Comparison of ENCODE assay signal across 1 cellular context in genomic region chr17:4577386-4577993, GRCh38.
TF ChIP-seq lines count a peak whose summit lies in the region.

No MANE protein-coding gene starts in this region.

TF ChIP-seq in HepG2, 621 proteins besides CTCF, POLR2A, EP300 and RAD21 (continued from another document):
- TF ChIP-seq, protein P1, sequence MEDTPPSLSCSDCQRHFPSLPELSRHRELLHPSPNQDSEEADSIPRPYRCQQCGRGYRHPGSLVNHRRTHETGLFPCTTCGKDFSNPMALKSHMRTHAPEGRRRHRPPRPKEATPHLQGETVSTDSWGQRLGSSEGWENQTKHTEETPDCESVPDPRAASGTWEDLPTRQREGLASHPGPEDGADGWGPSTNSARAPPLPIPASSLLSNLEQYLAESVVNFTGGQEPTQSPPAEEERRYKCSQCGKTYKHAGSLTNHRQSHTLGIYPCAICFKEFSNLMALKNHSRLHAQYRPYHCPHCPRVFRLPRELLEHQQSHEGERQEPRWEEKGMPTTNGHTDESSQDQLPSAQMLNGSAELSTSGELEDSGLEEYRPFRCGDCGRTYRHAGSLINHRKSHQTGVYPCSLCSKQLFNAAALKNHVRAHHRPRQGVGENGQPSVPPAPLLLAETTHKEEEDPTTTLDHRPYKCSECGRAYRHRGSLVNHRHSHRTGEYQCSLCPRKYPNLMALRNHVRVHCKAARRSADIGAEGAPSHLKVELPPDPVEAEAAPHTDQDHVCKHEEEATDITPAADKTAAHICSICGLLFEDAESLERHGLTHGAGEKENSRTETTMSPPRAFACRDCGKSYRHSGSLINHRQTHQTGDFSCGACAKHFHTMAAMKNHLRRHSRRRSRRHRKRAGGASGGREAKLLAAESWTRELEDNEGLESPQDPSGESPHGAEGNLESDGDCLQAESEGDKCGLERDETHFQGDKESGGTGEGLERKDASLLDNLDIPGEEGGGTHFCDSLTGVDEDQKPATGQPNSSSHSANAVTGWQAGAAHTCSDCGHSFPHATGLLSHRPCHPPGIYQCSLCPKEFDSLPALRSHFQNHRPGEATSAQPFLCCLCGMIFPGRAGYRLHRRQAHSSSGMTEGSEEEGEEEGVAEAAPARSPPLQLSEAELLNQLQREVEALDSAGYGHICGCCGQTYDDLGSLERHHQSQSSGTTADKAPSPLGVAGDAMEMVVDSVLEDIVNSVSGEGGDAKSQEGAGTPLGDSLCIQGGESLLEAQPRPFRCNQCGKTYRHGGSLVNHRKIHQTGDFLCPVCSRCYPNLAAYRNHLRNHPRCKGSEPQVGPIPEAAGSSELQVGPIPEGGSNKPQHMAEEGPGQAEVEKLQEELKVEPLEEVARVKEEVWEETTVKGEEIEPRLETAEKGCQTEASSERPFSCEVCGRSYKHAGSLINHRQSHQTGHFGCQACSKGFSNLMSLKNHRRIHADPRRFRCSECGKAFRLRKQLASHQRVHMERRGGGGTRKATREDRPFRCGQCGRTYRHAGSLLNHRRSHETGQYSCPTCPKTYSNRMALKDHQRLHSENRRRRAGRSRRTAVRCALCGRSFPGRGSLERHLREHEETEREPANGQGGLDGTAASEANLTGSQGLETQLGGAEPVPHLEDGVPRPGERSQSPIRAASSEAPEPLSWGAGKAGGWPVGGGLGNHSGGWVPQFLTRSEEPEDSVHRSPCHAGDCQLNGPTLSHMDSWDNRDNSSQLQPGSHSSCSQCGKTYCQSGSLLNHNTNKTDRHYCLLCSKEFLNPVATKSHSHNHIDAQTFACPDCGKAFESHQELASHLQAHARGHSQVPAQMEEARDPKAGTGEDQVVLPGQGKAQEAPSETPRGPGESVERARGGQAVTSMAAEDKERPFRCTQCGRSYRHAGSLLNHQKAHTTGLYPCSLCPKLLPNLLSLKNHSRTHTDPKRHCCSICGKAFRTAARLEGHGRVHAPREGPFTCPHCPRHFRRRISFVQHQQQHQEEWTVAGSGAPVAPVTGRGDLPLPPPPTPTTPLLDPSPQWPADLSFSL (CRISPR knock-in tag; IDR thresholded peaks at IDR 0.05): no peak
- no peak for TF ChIP-seq ZNF816 (CRISPR knock-in tag; IDR thresholded peaks at IDR 0.05; ENCODE audit: borderline replicate concordance)
- TF ChIP-seq, protein P2, sequence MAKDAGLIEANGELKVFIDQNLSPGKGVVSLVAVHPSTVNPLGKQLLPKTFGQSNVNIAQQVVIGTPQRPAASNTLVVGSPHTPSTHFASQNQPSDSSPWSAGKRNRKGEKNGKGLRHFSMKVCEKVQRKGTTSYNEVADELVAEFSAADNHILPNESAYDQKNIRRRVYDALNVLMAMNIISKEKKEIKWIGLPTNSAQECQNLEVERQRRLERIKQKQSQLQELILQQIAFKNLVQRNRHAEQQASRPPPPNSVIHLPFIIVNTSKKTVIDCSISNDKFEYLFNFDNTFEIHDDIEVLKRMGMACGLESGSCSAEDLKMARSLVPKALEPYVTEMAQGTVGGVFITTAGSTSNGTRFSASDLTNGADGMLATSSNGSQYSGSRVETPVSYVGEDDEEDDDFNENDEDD (CRISPR knock-in tag; IDR thresholded peaks at IDR 0.05; ENCODE audit: borderline replicate concordance): no peak
- TF ChIP-seq HNRNPL (IDR thresholded peaks at IDR 0.05; ENCODE audit: low read depth, low read length): 0 out of 2 replicates have a peak, but pooled peaks have one; percentile 4
- TF ChIP-seq ZSCAN31 (CRISPR knock-in tag; IDR thresholded peaks at IDR 0.05; ENCODE audit: low read depth): no peak
- no peak for TF ChIP-seq HDAC1 (CRISPR knock-in tag; IDR thresholded peaks at IDR 0.05)
- no peak for TF ChIP-seq GZF1 (CRISPR knock-in tag; IDR thresholded peaks at IDR 0.05)
- TF ChIP-seq ZNF235 (CRISPR knock-in tag; IDR thresholded peaks at IDR 0.05; ENCODE audit: borderline replicate concordance): no peak
- TF ChIP-seq SP4 (CRISPR knock-in tag; IDR thresholded peaks at IDR 0.05): no peak
- no peak for TF ChIP-seq IRX3 (CRISPR knock-in tag; IDR thresholded peaks at IDR 0.05; ENCODE audit: borderline replicate concordance, low read depth)
- TF ChIP-seq ZBTB7B (CRISPR knock-in tag; IDR thresholded peaks at IDR 0.05): 0 out of 2 replicates have a peak, but pooled peaks have one; percentile 37
- peak; percentile 53; the same call in 1 of the 2 replicates for TF ChIP-seq ZNF143 (CRISPR knock-in tag; IDR thresholded peaks at IDR 0.05)
- TF ChIP-seq, protein P3, sequence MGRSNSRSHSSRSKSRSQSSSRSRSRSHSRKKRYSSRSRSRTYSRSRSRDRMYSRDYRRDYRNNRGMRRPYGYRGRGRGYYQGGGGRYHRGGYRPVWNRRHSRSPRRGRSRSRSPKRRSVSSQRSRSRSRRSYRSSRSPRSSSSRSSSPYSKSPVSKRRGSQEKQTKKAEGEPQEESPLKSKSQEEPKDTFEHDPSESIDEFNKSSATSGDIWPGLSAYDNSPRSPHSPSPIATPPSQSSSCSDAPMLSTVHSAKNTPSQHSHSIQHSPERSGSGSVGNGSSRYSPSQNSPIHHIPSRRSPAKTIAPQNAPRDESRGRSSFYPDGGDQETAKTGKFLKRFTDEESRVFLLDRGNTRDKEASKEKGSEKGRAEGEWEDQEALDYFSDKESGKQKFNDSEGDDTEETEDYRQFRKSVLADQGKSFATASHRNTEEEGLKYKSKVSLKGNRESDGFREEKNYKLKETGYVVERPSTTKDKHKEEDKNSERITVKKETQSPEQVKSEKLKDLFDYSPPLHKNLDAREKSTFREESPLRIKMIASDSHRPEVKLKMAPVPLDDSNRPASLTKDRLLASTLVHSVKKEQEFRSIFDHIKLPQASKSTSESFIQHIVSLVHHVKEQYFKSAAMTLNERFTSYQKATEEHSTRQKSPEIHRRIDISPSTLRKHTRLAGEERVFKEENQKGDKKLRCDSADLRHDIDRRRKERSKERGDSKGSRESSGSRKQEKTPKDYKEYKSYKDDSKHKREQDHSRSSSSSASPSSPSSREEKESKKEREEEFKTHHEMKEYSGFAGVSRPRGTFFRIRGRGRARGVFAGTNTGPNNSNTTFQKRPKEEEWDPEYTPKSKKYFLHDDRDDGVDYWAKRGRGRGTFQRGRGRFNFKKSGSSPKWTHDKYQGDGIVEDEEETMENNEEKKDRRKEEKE (IDR thresholded peaks at IDR 0.05): no peak
- TF ChIP-seq RBM39 (IDR thresholded peaks at IDR 0.05; ENCODE audit: low read depth, low read length, poor library complexity, severe bottlenecking): no peak
